Comparison of ENCODE assay signal across 9 cellular contexts in genomic region chr11:134047586-134047999, GRCh38. TPM values are rescaled to one million over a fixed set of nuclear protein-coding genes. Genes with fewer than 3 reads are reported as not detected.
DNase-seq lines count a peak whose midpoint lies in the region; ATAC-seq and TF ChIP-seq lines count a peak whose summit lies in the region.
"Had no signal": no experiment of that assay in that cellular context is flagged by ENCODE, and none has a peak within 500 bp of the region (broad histone marks: within the 10 kb centered on the region; RNA-seq: fewer than 3 reads in every experiment).

No MANE protein-coding gene starts in this region.

- TF ChIP-seq CTCF in AG09319 (IDR thresholded peaks at IDR 0.05; ENCODE audit: low read depth, low read length): no peak
- no peak for TF ChIP-seq CTCF in Panc1 (IDR thresholded peaks at IDR 0.05)
- no peak for TF ChIP-seq CTCF in fibroblast of mammary gland (conservative IDR thresholded peaks at IDR 0.05; ENCODE audit: control insufficient read depth, insufficient read depth, low read depth, low read length)
- no peak for TF ChIP-seq CTCF in osteocyte (IDR thresholded peaks at IDR 0.05)

- CTCF ChIA-PET in Panc1 (lab: Charles Lee): interaction anchor here (0.6 kb wide), 1 partner anchor 407 kb away, joined by 3 read pairs; no protein-coding TSS in a partner anchor

- H3K36me3 ChIP-seq in Panc1 (ENCODE audit: control insufficient read depth, insufficient read depth, low read length): no peaks in the 10 kb centered on the region

- intact Hi-C loops in Panc1 (cut with micrococcal nuclease; ENCODE audit: unreplicated experiment): no loop called here

- BruUV-seq in Panc1 (replicated peaks; lab: Mats Ljungman, UMichigan): no TSS peak

- H3K9me3 ChIP-seq in Panc1 (ENCODE audit: control insufficient read depth, insufficient read depth, low read depth, low read length): no peaks in the 10 kb centered on the region

- peak; percentile 81 for DNase-seq in AG09319 (ENCODE audit: extremely low read depth, low read depth)
- DNase-seq in Panc1 (ENCODE audit: low read depth, low spot score): no peak
- peak; percentile 93 for DNase-seq in fibroblast of mammary gland (ENCODE audit: low read depth)
- no peak for DNase-seq in osteocyte (ENCODE audit: extremely low spot score, unreplicated experiment)
- DNase-seq in LoVo (ENCODE audit: low spot score): no peak
- DNase-seq in NCI-H345 (lab: John Stamatoyannopoulos, UW): no peak
- no peak for DNase-seq in NOMO-1 treated with dmso at 0.1 percent for 144 hours (lab: John Stamatoyannopoulos, UW; ENCODE audit: unreplicated experiment)
- DNase-seq: stimulated activated CD4-positive, alpha-beta T cell treated with anti-CD3 and anti-CD28 coated beads, Interleukin-2, amount 100 ng/mL, for 48 hours had no signal

- ATAC-seq in Panc1 (0 out of 2 replicates have a peak, but pooled peaks have one; percentile 11), HG02623 (IDR thresholded peaks at IDR 0.05; ENCODE audit: unreplicated experiment) (no peak)

- in situ Hi-C loops in Panc1 (cut with HindIII; ENCODE audit: low pct_unique_long_range_greater_than_20kb, low sequenced_read_pairs): no loop called here

- peaks cover 31% of the 10 kb centered on the region for H3K4me1 Mint-ChIP-seq in osteocyte (ENCODE audit: unreplicated experiment)

- H3K27me3 Mint-ChIP-seq in osteocyte (ENCODE audit: unreplicated experiment): peaks cover 2% of the 10 kb centered on the region

- no peak overlapping the region for H3K27ac ChIP-seq in Panc1 (ENCODE audit: low read length)

- H3K4me3 Mint-ChIP-seq in osteocyte (ENCODE audit: unreplicated experiment): peak overlapping the region; percentile 14

- no peaks in the 10 kb centered on the region for H3K36me3 Mint-ChIP-seq in osteocyte (ENCODE audit: unreplicated experiment)

- no peaks in the 10 kb centered on the region for H3K9me3 Mint-ChIP-seq in osteocyte (ENCODE audit: unreplicated experiment)

- no peaks in the 10 kb centered on the region; the same call in 1 of the 2 replicates for H3K27me3 ChIP-seq in Panc1 (ENCODE audit: control insufficient read depth, insufficient read depth, low read length)

- H3K4me1 ChIP-seq in Panc1 (ENCODE audit: control insufficient read depth, insufficient read depth, low read length): peaks cover 9% of the 10 kb centered on the region

- POLR2A ChIA-PET in Panc1 (lab: Charles Lee): no interaction called here

- peak overlapping the region; percentile 32 for H3K27ac Mint-ChIP-seq in osteocyte (ENCODE audit: unreplicated experiment)

- H3K4me3 ChIP-seq in Panc1 (ENCODE audit: low read depth in 2 of 2, low read length in 2 of 2) (no peak overlapping the region), fibroblast of mammary gland (ENCODE audit: control insufficient read depth, low read depth, low read length) (peak overlapping the region; percentile 4)

RNA-seq across cellular contexts. Expression of gene JAM3, which starts 21.3 kb away (rescaled TPM):
- total RNA-seq in Panc1 (2021; ENCODE audit: unreplicated experiment) (45.4 TPM), osteocyte (170 and 177 TPM in 2 replicates)
- 44.3 TPM for polyA plus RNA-seq in Panc1 (2012; ENCODE audit: insufficient read length)

Comparison
In these comparisons a context has a peak if more than half of its experiments do, and no peak if none do; other contexts are left out.
1. DNase-seq: peak in AG09319 (single experiment) and fibroblast of mammary gland (single experiment); none in Panc1 (single experiment), osteocyte (single experiment), LoVo (single experiment), NCI-H345 (single experiment) and NOMO-1 treated with dmso at 0.1 percent for 144 hours (single experiment).